In genomic region chr17:17993852-17994251, GRCh38 we compare ENCODE assay signal across 17 cellular contexts. TPM values are rescaled to one million over a fixed set of nuclear protein-coding genes. Genes with fewer than 3 reads are reported as not detected.
DNase-seq lines count a peak whose midpoint lies in the region; ATAC-seq, FAIRE-seq and TF ChIP-seq lines count a peak whose summit lies in the region.
"Had no signal": no experiment of that assay in that cellular context is flagged by ENCODE, and none has a peak within 500 bp of the region (broad histone marks: within the 10 kb centered on the region; RNA-seq: fewer than 3 reads in every experiment).

No MANE protein-coding gene starts in this region.

- H3K4me2 ChIP-seq in mammary epithelial cell (ENCODE audit: insufficient read depth, low read depth, low read length) (no peak overlapping the region), H1 (ENCODE audit: insufficient read depth in 1 of 2, low read depth in 2 of 2, low read length in 2 of 2) (no peak overlapping the region), neural progenitor cell (no peak overlapping the region)
- H3K4me2 ChIP-seq: GM23338 had no signal

- ATAC-seq in sciatic nerve (peak; percentile 20), HG02623 (IDR thresholded peaks at IDR 0.05; ENCODE audit: unreplicated experiment) (no peak), GM18870 (IDR thresholded peaks at IDR 0.05; ENCODE audit: unreplicated experiment) (no peak)

- H3K36me3 Mint-ChIP-seq in MCF 10A (ENCODE audit: insufficient read depth, unreplicated experiment) (peaks cover 6% of the 10 kb centered on the region), neural progenitor cell (no peaks in the 10 kb centered on the region)
- H3K36me3 Mint-ChIP-seq: CD4-positive, alpha-beta memory T cell had no signal

- no peak for TF ChIP-seq POLR2A in H1 (IDR thresholded peaks at IDR 0.05; ENCODE audit: control extremely low read depth in 1 of 2, low read depth in 2 of 2, low read length in 2 of 2)

- no peak for TF ChIP-seq EP300 in H1 (IDR thresholded peaks at IDR 0.05; ENCODE audit: borderline replicate concordance in 1 of 2, low read depth in 2 of 2, low read length in 2 of 2)

- CTCF ChIA-PET in MCF 10A (lab: Yijun Ruan, JAX) = interaction anchor here (1.5 to 3.8 kb wide), 2 partner anchors 40 to 73 kb away, joined by 3 to 18 read pairs; no protein-coding TSS in a partner anchor
- CTCF ChIA-PET in mammary epithelial cell (lab: Charles Lee; ENCODE audit: low non-redundant PET) = no interaction called here
- CTCF ChIA-PET in H1 (lab: Charles Lee; ENCODE audit: partially characterized antibody) = interaction anchor here (0.6 to 5.4 kb wide), 24 partner anchors 10 to 203 kb away, joined by 3 to 49 read pairs (median 4); no protein-coding TSS in a partner anchor

- no peaks in the 10 kb centered on the region for H3K27me3 ChIP-seq in mammary epithelial cell (ENCODE audit: insufficient read depth, low read length)
- no peaks in the 10 kb centered on the region; a peak in 1 of 7 replicates for H3K27me3 ChIP-seq in H1 (replicated peaks in 1 of 4; ENCODE audit: control insufficient read depth in 3 of 4, extremely low read depth in 1 of 4, insufficient read depth in 3 of 4, low read length in 3 of 4)
- no peaks in the 10 kb centered on the region for H3K27me3 ChIP-seq in neural progenitor cell

- H2BK5ac ChIP-seq in H1 (ENCODE audit: low read depth, low read length) = no peak overlapping the region; the same call in 1 of the 2 replicates

- no peaks in the 10 kb centered on the region for H3K23me2 ChIP-seq in H1 (ENCODE audit: low read depth, low read length)

- no peak overlapping the region for H3K27ac ChIP-seq in mammary epithelial cell (ENCODE audit: insufficient read depth, low read depth, low read length)
- H3K27ac ChIP-seq in H1 (ENCODE audit: low read depth, low read length) = no peak overlapping the region
- H3K27ac ChIP-seq in neural progenitor cell = no peak overlapping the region
- H3K27ac ChIP-seq: 22Rv1, C4-2B had no signal

- no peaks in the 10 kb centered on the region for H3K9me3 ChIP-seq in mammary epithelial cell (replicated peaks; ENCODE audit: insufficient read depth, low read length)
- H3K9me3 ChIP-seq in H1 (ENCODE audit: insufficient read depth in 2 of 2, low read depth in 1 of 2, low read length in 1 of 2) = no peaks in the 10 kb centered on the region
- H3K9me3 ChIP-seq in neural progenitor cell (ENCODE audit: low read depth) = no peaks in the 10 kb centered on the region

- no peak overlapping the region for H3K23ac ChIP-seq in H1 (ENCODE audit: insufficient read length)

- H3F3A ChIP-seq in neural progenitor cell (ENCODE audit: low read depth) = no peaks in the 10 kb centered on the region

- H3K27ac Mint-ChIP-seq in MCF 10A (ENCODE audit: low read depth, unreplicated experiment) (peak overlapping the region; percentile 57), neural progenitor cell (no peak overlapping the region)
- H3K27ac Mint-ChIP-seq: GM23338, H9 had no signal

- H2BK15ac ChIP-seq in H1 (ENCODE audit: low read length) = 0 out of 2 replicates have a peak overlapping the region, but pooled peaks have one; percentile 81

- intact Hi-C loops in MCF 10A (cut with micrococcal nuclease) (no loop called here), mammary epithelial cell (cut with micrococcal nuclease) (no loop called here), sciatic nerve (cut with DNase I) (no loop called here)

- H4K20me1 ChIP-seq in mammary epithelial cell (ENCODE audit: insufficient read depth, low read length) (no peaks in the 10 kb centered on the region), H1 (replicated peaks in 1 of 2; ENCODE audit: control insufficient read depth in 1 of 2, insufficient read depth in 2 of 2, low read length in 2 of 2) (no peaks in the 10 kb centered on the region), neural progenitor cell (ENCODE audit: low read depth) (no peaks in the 10 kb centered on the region)

- no peaks in the 10 kb centered on the region for H3K27me3 Mint-ChIP-seq in MCF 10A (ENCODE audit: insufficient read depth, unreplicated experiment)
- peaks cover 4% of the 10 kb centered on the region for H3K27me3 Mint-ChIP-seq in neural progenitor cell (ENCODE audit: insufficient read depth, low read depth)
- H3K27me3 Mint-ChIP-seq: CD4-positive, alpha-beta memory T cell had no signal

- dilution Hi-C loops in mammary epithelial cell (cut with HindIII; ENCODE audit: low sequenced_read_pairs) = no loop called here

- peaks cover 14% of the 10 kb centered on the region for H3K4me1 ChIP-seq in mammary epithelial cell (ENCODE audit: insufficient read depth, low read length)
- H3K4me1 ChIP-seq in H1 (replicated peaks in 1 of 4; ENCODE audit: control insufficient read depth in 3 of 4, insufficient read depth in 4 of 4, low read length in 3 of 4) = peaks cover 0 to 5% (median 0%) of the 10 kb centered on the region in 4 experiments; a peak in 4 of 7 replicates
- no peaks in the 10 kb centered on the region for H3K4me1 ChIP-seq in neural progenitor cell

- H2AK5ac ChIP-seq in H1 (ENCODE audit: low read depth, low read length) = no peak overlapping the region

- no peak overlapping the region for H3K56ac ChIP-seq in H1 (replicated peaks; ENCODE audit: insufficient read length, low read depth, low read length)

- no peaks in the 10 kb centered on the region for H3K79me1 ChIP-seq in H1 (ENCODE audit: low read depth, low read length)

- no peak overlapping the region for H3K14ac ChIP-seq in H1 (ENCODE audit: insufficient read length)

- no peaks in the 10 kb centered on the region for H3K36me3 ChIP-seq in mammary epithelial cell (ENCODE audit: insufficient read depth, low read length)
- no peaks in the 10 kb centered on the region for H3K36me3 ChIP-seq in H1 (ENCODE audit: control insufficient read depth in 2 of 4, insufficient read depth in 4 of 4, low read length in 3 of 4)
- H3K36me3 ChIP-seq in neural progenitor cell = no peaks in the 10 kb centered on the region

- FAIRE-seq in H1 (lab: Jason Lieb, UNC) = no peak
- FAIRE-seq: D721Med, GM12891 had no signal

- peak overlapping the region; percentile 39; the same call in 1 of the 2 replicates for H4K8ac ChIP-seq in H1 (ENCODE audit: extremely low read depth, insufficient read depth, low read length)

- H3K4me3 ChIP-seq in mammary epithelial cell (replicated peaks in 1 of 3; ENCODE audit: insufficient read depth in 1 of 3, low read depth in 2 of 3, low read length in 3 of 3) = no peak overlapping the region
- H3K4me3 ChIP-seq in H1 (ENCODE audit: extremely low read depth in 1 of 4, insufficient read depth in 2 of 4, low read depth in 3 of 4, low read length in 4 of 4) = no peak overlapping the region
- H3K4me3 ChIP-seq in neural progenitor cell = no peak overlapping the region
- H3K4me3 ChIP-seq: GM23338 had no signal

- H3K79me2 ChIP-seq in mammary epithelial cell (ENCODE audit: insufficient read depth, low read length) = no peaks in the 10 kb centered on the region
- H3K79me2 ChIP-seq in H1 (ENCODE audit: control insufficient read depth in 1 of 2, insufficient read depth in 2 of 2, low read length in 2 of 2) = no peaks in the 10 kb centered on the region
- H3K79me2 ChIP-seq in neural progenitor cell (ENCODE audit: low read depth) = no peaks in the 10 kb centered on the region

- DNase-seq in MCF 10A (ENCODE audit: unreplicated experiment) = no peak
- no peak for DNase-seq in mammary epithelial cell
- DNase-seq in H1 (ENCODE audit: low read depth in 1 of 2, low spot score in 2 of 2) = no peak
- no peak for DNase-seq in neural progenitor cell (ENCODE audit: low spot score)
- DNase-seq in sciatic nerve (ENCODE audit: low spot score) = no peak
- DNase-seq in ACHN = no peak
- DNase-seq: CD4-positive, alpha-beta memory T cell; DMS153; DMS79 treated with DMSO at 0.1 percent for 48 hours had no signal

- no peak overlapping the region for H4K5ac ChIP-seq in H1 (ENCODE audit: insufficient read length, low read depth, low read length)

- H3K9ac ChIP-seq in mammary epithelial cell (ENCODE audit: insufficient read depth, low read length) = no peak overlapping the region
- H3K9ac ChIP-seq in H1 (replicated peaks in 1 of 4; ENCODE audit: extremely low read depth in 1 of 4, low read depth in 3 of 4, low read length in 3 of 4) = no peak overlapping the region
- no peak overlapping the region for H3K9ac ChIP-seq in neural progenitor cell

- no peak overlapping the region for H4K91ac ChIP-seq in H1 (replicated peaks; ENCODE audit: insufficient read length, low read length)

- in situ Hi-C loops in mammary epithelial cell (cut with MboI; ENCODE audit: low sequenced_read_pairs in 2 of 2) (no loop called here), ACHN (cut with HindIII; ENCODE audit: low pct_ligation_motif_present, low pct_unique_long_range_greater_than_20kb, low sequenced_read_pairs) (no loop called here)

- H3K4ac ChIP-seq in H1 (replicated peaks; ENCODE audit: insufficient read length, low read depth, low read length) = no peak overlapping the region

- H3K9me3 Mint-ChIP-seq in MCF 10A (ENCODE audit: unreplicated experiment) (no peaks in the 10 kb centered on the region), neural progenitor cell (no peaks in the 10 kb centered on the region)
- H3K9me3 Mint-ChIP-seq: CD4-positive, alpha-beta memory T cell; GM23338; H9 had no signal

- no peak for TF ChIP-seq CTCF in MCF 10A (IDR thresholded peaks at IDR 0.05; ENCODE audit: unreplicated experiment)
- no peak for TF ChIP-seq CTCF in mammary epithelial cell (conservative IDR thresholded peaks at IDR 0.05 in 1 of 2, IDR thresholded peaks at IDR 0.05 in 1 of 2; ENCODE audit: extremely low read depth in 1 of 2, insufficient read depth in 1 of 2, low read depth in 1 of 2, low read length in 2 of 2)
- no peak for TF ChIP-seq CTCF in H1 (IDR thresholded peaks at IDR 0.05; ENCODE audit: control extremely low read depth in 1 of 3, insufficient read depth in 1 of 3, low read depth in 1 of 3, low read length in 3 of 3)
- no peak for TF ChIP-seq CTCF in neural progenitor cell (IDR thresholded peaks at IDR 0.05)

- H3K18ac ChIP-seq in H1 (ENCODE audit: extremely low read depth, low read length) = no peak overlapping the region; the same call in 1 of the 2 replicates

- POLR2A ChIA-PET in MCF 10A (lab: Yijun Ruan, JAX) (interaction anchor here (1.0 kb wide), 1 partner anchor 14 kb away, joined by 3 read pairs; no protein-coding TSS in a partner anchor), H1 (lab: Charles Lee; ENCODE audit: partially characterized antibody) (no interaction called here)

- H3K4me1 Mint-ChIP-seq in MCF 10A (ENCODE audit: insufficient read depth, unreplicated experiment) = peaks cover 24% of the 10 kb centered on the region
- H3K4me1 Mint-ChIP-seq in neural progenitor cell = peaks cover 8% of the 10 kb centered on the region
- H3K4me1 Mint-ChIP-seq: CD4-positive, alpha-beta memory T cell had no signal

- peak overlapping the region; percentile 39; the same call in 1 of the 2 replicates for H2BK12ac ChIP-seq in H1 (ENCODE audit: low read depth, low read length)

- no peak overlapping the region for H2BK20ac ChIP-seq in H1 (ENCODE audit: low read length)

- no peak for TF ChIP-seq RAD21 in H1 (IDR thresholded peaks at IDR 0.05 in 1 of 2, conservative IDR thresholded peaks at IDR 0.05 in 1 of 2; ENCODE audit: low read depth in 2 of 2, low read length in 2 of 2)

- WGBS in mammary epithelial cell (ENCODE audit: low coverage, missing lambda C conversion rate) = 95% methylated on average over 8 of the region's 12 CpGs
- 91% methylated on average over 12 of the region's 12 CpGs; no CpG with 5 or more reads in 1 of the 2 experiments for WGBS in H1 (ENCODE audit: extremely low coverage in 1 of 2, insufficient coverage in 1 of 2, insufficient read length in 1 of 2, insufficient replicate concordance in 2 of 2, low coverage in 1 of 2, low lambda C conversion rate in 2 of 2, missing lambda C conversion rate in 1 of 2), 2 experiments

- H3K4me3 Mint-ChIP-seq in MCF 10A (ENCODE audit: unreplicated experiment) (no peak overlapping the region), neural progenitor cell (no peak overlapping the region)
- H3K4me3 Mint-ChIP-seq: CD4-positive, alpha-beta memory T cell; GM23338; H9 had no signal

- H2BK120ac ChIP-seq in H1 (replicated peaks; ENCODE audit: low read depth, low read length) = no peak overlapping the region

- BruUV-seq in MCF 10A (replicated peaks; lab: Mats Ljungman, UMichigan) = no TSS peak
- no TSS peak for BruUV-seq in mammary epithelial cell (replicated peaks; lab: Mats Ljungman, UMichigan)

- H2AFZ ChIP-seq in mammary epithelial cell (ENCODE audit: low read depth, low read length) (no peak overlapping the region), H1 (ENCODE audit: low read length) (peak overlapping the region; percentile 41; the same call in 1 of the 2 replicates), neural progenitor cell (replicated peaks) (peak overlapping the region; percentile 76)

RNA-seq across cellular contexts. Expression of gene DRC3, which starts 21.2 kb away (rescaled TPM):
- total RNA-seq in MCF 10A (2022) (2.3 and 3.1 TPM in 2 replicates), mammary epithelial cell (1 to 10 TPM in 1 of 2 donors, under 1 TPM in 1; 0.85 to 1.0 TPM), neural progenitor cell (ENCODE audit: low replicate concordance) (0.07 and 0.81 TPM in 2 replicates), sciatic nerve (5.8 TPM)
- polyA plus RNA-seq in mammary epithelial cell (0.67 TPM), H1 (2011; rRNA removed) (0.22 and 0.59 TPM in 2 replicates)
- polyA minus RNA-seq in mammary epithelial cell = not detected
- total RNA-seq in H1 (2021; fragmentation: NEBNext Ultra II Directional; extraction: Animal tissue kit (Norgen Biotek cat#: 25700)) = not detected in 2 replicates
- polyA plus RNA-seq in H1 (2011; cell fraction: cytosol; rRNA removed) = 0.21 TPM
- 0.33 TPM for polyA plus RNA-seq in H1 (2011; cell fraction: nucleus; rRNA removed)
- 1.9 to 2.8 TPM (median 2.5 TPM) in 4 replicates for polyA plus RNA-seq in H1 (2012, experiment 1 of 2)
- polyA plus RNA-seq in H1 (2012, experiment 2 of 2) = 0.42 TPM
- under 0.01 TPM for polyA plus RNA-seq in H1 (2013, experiment 1 of 2)
- 0.09 TPM for polyA plus RNA-seq in H1 (2013, experiment 2 of 2)
- polyA minus RNA-seq in H1 (2011; rRNA and poly(A)+ RNA removed) = 0.10 and 0.73 TPM in 2 replicates
- not detected for polyA minus RNA-seq in H1 (2011; cell fraction: cytosol; rRNA and poly(A)+ RNA removed)
- 0.20 TPM for polyA minus RNA-seq in H1 (2011; cell fraction: nucleus; rRNA and poly(A)+ RNA removed)
- total RNA-seq: GM23338 had no signal

RNA-seq across cellular contexts. Expression of gene TOM1L2, which starts 21.7 kb away (rescaled TPM):
- total RNA-seq in MCF 10A (2022) (34.2 and 44.3 TPM in 2 replicates), mammary epithelial cell (10 to 100 TPM; 42.8 to 71.1 TPM), neural progenitor cell (ENCODE audit: low replicate concordance) (4.3 and 6.5 TPM in 2 replicates), sciatic nerve (144 TPM)
- polyA plus RNA-seq in mammary epithelial cell (47.1 TPM), H1 (2011; rRNA removed) (2.0 and 4.2 TPM in 2 replicates)
- 168 TPM for polyA minus RNA-seq in mammary epithelial cell
- total RNA-seq in H1 (2021; fragmentation: NEBNext Ultra II Directional; extraction: Animal tissue kit (Norgen Biotek cat#: 25700)) = 3.3 and 3.4 TPM in 2 replicates
- polyA plus RNA-seq in H1 (2011; cell fraction: cytosol; rRNA removed) = 2.8 TPM
- polyA plus RNA-seq in H1 (2011; cell fraction: nucleus; rRNA removed) = 5.6 TPM
- polyA plus RNA-seq in H1 (2012, experiment 1 of 2) = 2.4 to 3.2 TPM (median 2.7 TPM) in 4 replicates
- polyA plus RNA-seq in H1 (2012, experiment 2 of 2) = 3.4 TPM
- polyA plus RNA-seq in H1 (2013, experiment 1 of 2) = 4.5 TPM
- polyA plus RNA-seq in H1 (2013, experiment 2 of 2) = 4.3 TPM
- 3.0 and 4.6 TPM in 2 replicates for polyA minus RNA-seq in H1 (2011; rRNA and poly(A)+ RNA removed)
- polyA minus RNA-seq in H1 (2011; cell fraction: cytosol; rRNA and poly(A)+ RNA removed) = 1.7 TPM
- 5.1 TPM for polyA minus RNA-seq in H1 (2011; cell fraction: nucleus; rRNA and poly(A)+ RNA removed)

RNA-seq across cellular contexts. Expression of gene ATPAF2, which starts 45.1 kb away (rescaled TPM):
- 12.4 and 18.6 TPM in 2 replicates for total RNA-seq in MCF 10A (2022)
- 10 to 100 TPM; 17.0 to 23.5 TPM for total RNA-seq in mammary epithelial cell
- polyA plus RNA-seq in mammary epithelial cell = 19.0 TPM
- polyA minus RNA-seq in mammary epithelial cell = 10.4 TPM
- 22.9 and 23.3 TPM in 2 replicates for total RNA-seq in H1 (2021; fragmentation: NEBNext Ultra II Directional; extraction: Animal tissue kit (Norgen Biotek cat#: 25700))
- 19.6 and 28.3 TPM in 2 replicates for polyA plus RNA-seq in H1 (2011; rRNA removed)
- 19.4 TPM for polyA plus RNA-seq in H1 (2011; cell fraction: cytosol; rRNA removed)
- 37.4 TPM for polyA plus RNA-seq in H1 (2011; cell fraction: nucleus; rRNA removed)
- polyA plus RNA-seq in H1 (2012, experiment 1 of 2) = 11.7 to 18.7 TPM (median 17.3 TPM) in 4 replicates
- 40.0 TPM for polyA plus RNA-seq in H1 (2012, experiment 2 of 2)
- 13.9 TPM for polyA plus RNA-seq in H1 (2013, experiment 1 of 2)
- 14.8 TPM for polyA plus RNA-seq in H1 (2013, experiment 2 of 2)
- 19.0 and 20.4 TPM in 2 replicates for polyA minus RNA-seq in H1 (2011; rRNA and poly(A)+ RNA removed)
- polyA minus RNA-seq in H1 (2011; cell fraction: cytosol; rRNA and poly(A)+ RNA removed) = 14.2 TPM
- 18.3 TPM for polyA minus RNA-seq in H1 (2011; cell fraction: nucleus; rRNA and poly(A)+ RNA removed)
- 9.6 and 17.5 TPM in 2 replicates for total RNA-seq in neural progenitor cell (ENCODE audit: low replicate concordance)
- total RNA-seq in sciatic nerve = 22.8 TPM

RNA-seq across cellular contexts. Expression of gene GID4, which starts 45.4 kb away (rescaled TPM):
- 9.8 and 11.0 TPM in 2 replicates for total RNA-seq in MCF 10A (2022)
- 10 to 100 TPM; 11.2 to 16.4 TPM for total RNA-seq in mammary epithelial cell
- 8.5 TPM for polyA plus RNA-seq in mammary epithelial cell
- 11.2 TPM for polyA minus RNA-seq in mammary epithelial cell
- 15.0 and 15.2 TPM in 2 replicates for total RNA-seq in H1 (2021; fragmentation: NEBNext Ultra II Directional; extraction: Animal tissue kit (Norgen Biotek cat#: 25700))
- polyA plus RNA-seq in H1 (2011; rRNA removed) = 5.4 and 5.6 TPM in 2 replicates
- polyA plus RNA-seq in H1 (2011; cell fraction: cytosol; rRNA removed) = 6.2 TPM
- 6.3 TPM for polyA plus RNA-seq in H1 (2011; cell fraction: nucleus; rRNA removed)
- polyA plus RNA-seq in H1 (2012, experiment 1 of 2) = 7.2 to 9.3 TPM (median 8.4 TPM) in 4 replicates
- 4.6 TPM for polyA plus RNA-seq in H1 (2012, experiment 2 of 2)
- 5.7 TPM for polyA plus RNA-seq in H1 (2013, experiment 1 of 2)
- polyA plus RNA-seq in H1 (2013, experiment 2 of 2) = 6.2 TPM
- 15.1 and 24.7 TPM in 2 replicates for polyA minus RNA-seq in H1 (2011; rRNA and poly(A)+ RNA removed)
- polyA minus RNA-seq in H1 (2011; cell fraction: cytosol; rRNA and poly(A)+ RNA removed) = 9.4 TPM
- polyA minus RNA-seq in H1 (2011; cell fraction: nucleus; rRNA and poly(A)+ RNA removed) = 13.3 TPM
- 10.6 and 15.1 TPM in 2 replicates for total RNA-seq in neural progenitor cell (ENCODE audit: low replicate concordance)
- 17.1 TPM for total RNA-seq in sciatic nerve
